Comparison of ENCODE assay signal across 9 cellular contexts in the genomic region with DNA sequence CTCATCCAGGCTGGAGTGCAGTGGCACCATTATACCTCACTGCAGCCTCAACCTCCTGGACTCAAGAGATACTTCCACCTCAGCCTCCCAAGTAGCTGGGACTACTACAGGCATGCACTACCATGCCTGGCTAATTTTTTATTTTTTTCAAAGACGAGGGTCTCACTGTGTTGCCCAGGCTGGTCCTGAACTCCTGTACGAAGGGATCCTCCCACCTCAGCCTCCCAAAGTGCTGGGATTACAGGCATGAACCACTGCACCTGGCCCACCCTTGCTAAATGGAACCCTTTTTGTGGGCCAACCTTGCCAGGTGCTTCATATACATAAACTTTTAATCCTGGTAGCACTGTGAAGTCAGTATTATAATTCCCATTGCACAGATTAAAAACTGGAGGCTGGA. TPM values are rescaled to one million over a fixed set of nuclear protein-coding genes. Genes with fewer than 3 reads are reported as not detected.
DNase-seq lines count a peak whose midpoint lies in the region; ATAC-seq, FAIRE-seq and TF ChIP-seq lines count a peak whose summit lies in the region.
"Had no signal": no experiment of that assay in that cellular context is flagged by ENCODE, and none has a peak within 500 bp of the region (broad histone marks: within the 10 kb centered on the region; RNA-seq: fewer than 3 reads in every experiment).

No MANE protein-coding gene starts in this region.

- no peak overlapping the region for H3K27ac ChIP-seq in coronary artery

- FAIRE-seq in GM19239 (lab: Jason Lieb, UNC), result no peak

- no peak for ATAC-seq in GM18858 (IDR thresholded peaks at IDR 0.05; ENCODE audit: unreplicated experiment)

- H3K36me3 ChIP-seq in BE2C, result peaks cover 24% of the 10 kb centered on the region

- H3K4me1 Mint-ChIP-seq in nephron, result peaks cover 18% of the 10 kb centered on the region

- H3K4me1 ChIP-seq in BE2C, result peaks cover 4% of the 10 kb centered on the region

- H3K4me3 ChIP-seq in BE2C (ENCODE audit: low read depth, low read length) (peak overlapping the region; percentile 96), LNCaP clone FGC (ENCODE audit: low read depth, low read length) (peak overlapping the region; percentile 98), coronary artery (peak overlapping the region; percentile 91)

- H3K27me3 ChIP-seq in BE2C, result no peaks in the 10 kb centered on the region

- no peak for TF ChIP-seq CTCF in BE2C (IDR thresholded peaks at IDR 0.05; ENCODE audit: low read depth, low read length)
- TF ChIP-seq CTCF in LNCaP clone FGC (IDR thresholded peaks at IDR 0.05; ENCODE audit: control insufficient read depth, extremely low read depth, insufficient read depth), result no peak
- no peak for TF ChIP-seq CTCF in coronary artery (IDR thresholded peaks at IDR 0.05)
- no peak for TF ChIP-seq CTCF in nephron (IDR thresholded peaks at IDR 0.05; ENCODE audit: unreplicated experiment in 3 of 3)

- H3K27me3 Mint-ChIP-seq in nephron (ENCODE audit: low read depth), result no peaks in the 10 kb centered on the region

- peak overlapping the region; percentile 89 to 99 (median 90) for H3K27ac Mint-ChIP-seq in nephron

- H3K4me3 Mint-ChIP-seq in nephron, result peak overlapping the region; percentile 98 to 99 (median 99)

- no peak for DNase-seq in BE2C
- no peak for DNase-seq in LNCaP clone FGC (ENCODE audit: low read depth)
- DNase-seq in coronary artery (ENCODE audit: low spot score), result no peak
- no peak for DNase-seq in central memory CD4-positive, alpha-beta T cell
- no peak for DNase-seq in islet precursor cell
- no peak for DNase-seq in GM19239 (ENCODE audit: insufficient read length, low spot score)
- DNase-seq: occipital lobe had no signal

- no peaks in the 10 kb centered on the region for H3K9me3 ChIP-seq in BE2C

- H3K36me3 Mint-ChIP-seq in nephron (ENCODE audit: low read depth), result peaks cover 23% of the 10 kb centered on the region

- H3K9me3 Mint-ChIP-seq in nephron, result no peaks in the 10 kb centered on the region

RNA-seq across cellular contexts. Expression of gene GRHPR, which starts 1.0 kb away (rescaled TPM):
- 81.4 TPM for polyA plus RNA-seq in BE2C (2012; ENCODE audit: insufficient read depth, insufficient read length, low read depth)

RNA-seq across cellular contexts. Expression of gene ZBTB5, which starts 41.7 kb away (rescaled TPM):
- 15.8 TPM for polyA plus RNA-seq in BE2C (2012; ENCODE audit: insufficient read depth, insufficient read length, low read depth)
